Comparison of ENCODE assay signal across 9 cellular contexts in the genomic region with DNA sequence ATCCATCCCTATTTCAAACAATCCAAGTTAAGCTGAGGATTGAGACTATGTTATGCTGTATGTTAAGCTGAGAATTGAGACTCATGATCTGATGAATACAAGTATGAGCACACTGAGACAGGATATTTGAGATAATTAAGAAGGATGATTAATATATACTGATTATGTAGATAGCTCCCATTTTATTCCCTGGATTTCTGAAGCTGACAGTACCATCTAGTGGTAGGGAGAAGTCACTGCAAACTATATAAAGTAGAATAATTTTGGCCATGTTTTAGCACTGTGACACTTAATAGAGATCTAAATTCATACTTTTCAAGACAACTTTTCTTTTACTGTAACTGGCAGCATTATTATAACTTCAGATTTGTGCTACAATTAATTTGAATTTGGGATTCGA. TPM values are rescaled to one million over a fixed set of nuclear protein-coding genes. Genes with fewer than 3 reads are reported as not detected.
A peak's percentile ranks its signal among the peaks of the same experiment; 100 is the strongest.
DNase-seq lines count a peak whose midpoint lies in the region; ATAC-seq and TF ChIP-seq lines count a peak whose summit lies in the region.
"Had no signal": no experiment of that assay in that cellular context is flagged by ENCODE, and none has a peak within 500 bp of the region (broad histone marks: within the 10 kb centered on the region; RNA-seq: fewer than 3 reads in every experiment).

No MANE protein-coding gene starts in this region.

- intact Hi-C loops in colonic mucosa (cut with DNase I) (no loop called here), psoas muscle (cut with DNase I) (loop anchor here (5.0 to 10.0 kb wide), 2 partner anchors 601 to 604 kb away; no protein-coding TSS in a partner anchor)

- TF ChIP-seq CTCF in NB4 (IDR thresholded peaks at IDR 0.05; ENCODE audit: low read depth, low read length) (peak; percentile 45), colonic mucosa (IDR thresholded peaks at IDR 0.05) (peak; percentile 70), psoas muscle (IDR thresholded peaks at IDR 0.05) (peak; percentile 70)

- no peaks in the 10 kb centered on the region for H3K27me3 Mint-ChIP-seq in stimulated activated memory B cell treated with anti-CD40 and anti-IgM and Interleukin-4, amounts not matched to agents 10 μg/mL and 1 μg/mL and 100 μg/mL, for 72 hours
- no peaks in the 10 kb centered on the region for H3K27me3 Mint-ChIP-seq in stimulated activated naive CD8-positive, alpha-beta T cell treated with anti-CD3 and anti-CD28 coated beads, Interleukin-15, amount 100 ng/mL, for 72 hours

- no peaks in the 10 kb centered on the region for H3K9me3 ChIP-seq in colonic mucosa
- no peaks in the 10 kb centered on the region for H3K9me3 ChIP-seq in psoas muscle
- H3K9me3 ChIP-seq: BLaER1 treated with 17β-estradiol and CSF1 and Interleukin-3, amounts not matched to agents 10 nM and 100 nM had no signal

- H3K4me1 ChIP-seq in colonic mucosa (no peaks in the 10 kb centered on the region), psoas muscle (no peaks in the 10 kb centered on the region)
- H3K4me1 ChIP-seq: BLaER1 treated with 17β-estradiol and CSF1 and Interleukin-3, amounts not matched to agents 10 nM and 100 nM had no signal

- no peak overlapping the region for H3K27ac Mint-ChIP-seq in stimulated activated memory B cell treated with anti-CD40 and anti-IgM and Interleukin-4, amounts not matched to agents 10 μg/mL and 1 μg/mL and 100 μg/mL, for 72 hours
- no peak overlapping the region for H3K27ac Mint-ChIP-seq in stimulated activated naive CD8-positive, alpha-beta T cell treated with anti-CD3 and anti-CD28 coated beads, Interleukin-15, amount 100 ng/mL, for 72 hours

- H3K36me3 ChIP-seq in colonic mucosa = peaks cover 3% of the 10 kb centered on the region
- H3K36me3 ChIP-seq in psoas muscle (ENCODE audit: insufficient read depth in 1 of 2, low read depth in 1 of 2) = peaks cover 0 to 10% of the 10 kb centered on the region in 2 donors

- 55 to 92% (median 89%) methylated on average over 1 of the region's 1 CpG for whole genome bisulfite sequencing in psoas muscle, 3 donors

- H3K4me1 Mint-ChIP-seq in stimulated activated memory B cell treated with anti-CD40 and anti-IgM and Interleukin-4, amounts not matched to agents 10 μg/mL and 1 μg/mL and 100 μg/mL, for 72 hours = peaks cover 14% of the 10 kb centered on the region
- H3K4me1 Mint-ChIP-seq in stimulated activated naive CD8-positive, alpha-beta T cell treated with anti-CD3 and anti-CD28 coated beads, Interleukin-15, amount 100 ng/mL, for 72 hours = peaks cover 6% of the 10 kb centered on the region

- no peak for TF ChIP-seq POLR2A in NB4 (IDR thresholded peaks at IDR 0.05; ENCODE audit: extremely low read depth, insufficient read length)

- no peaks in the 10 kb centered on the region for H3K9me3 Mint-ChIP-seq in stimulated activated memory B cell treated with anti-CD40 and anti-IgM and Interleukin-4, amounts not matched to agents 10 μg/mL and 1 μg/mL and 100 μg/mL, for 72 hours
- H3K9me3 Mint-ChIP-seq in stimulated activated naive CD8-positive, alpha-beta T cell treated with anti-CD3 and anti-CD28 coated beads, Interleukin-15, amount 100 ng/mL, for 72 hours = no peaks in the 10 kb centered on the region

- H3K27ac ChIP-seq in colonic mucosa (no peak overlapping the region), psoas muscle (no peak overlapping the region)
- H3K27ac ChIP-seq: BLaER1 treated with 17β-estradiol and CSF1 and Interleukin-3, amounts not matched to agents 10 nM and 100 nM had no signal

- H3K4me3 ChIP-seq in NB4 (ENCODE audit: low read depth, low read length) (no peak overlapping the region), colonic mucosa (no peak overlapping the region), psoas muscle (no peak overlapping the region)
- H3K4me3 ChIP-seq: BLaER1 treated with 17β-estradiol and CSF1 and Interleukin-3, amounts not matched to agents 10 nM and 100 nM had no signal

- H3K27me3 ChIP-seq in colonic mucosa = no peaks in the 10 kb centered on the region
- H3K27me3 ChIP-seq in psoas muscle (ENCODE audit: insufficient read depth in 3 of 3, low read length in 2 of 3) = no peaks in the 10 kb centered on the region

- H3K9ac ChIP-seq in colonic mucosa (ENCODE audit: low read depth in 2 of 2, low read length in 2 of 2) = no peak overlapping the region
- H3K9ac ChIP-seq: BLaER1 treated with 17β-estradiol and CSF1 and Interleukin-3, amounts not matched to agents 10 nM and 100 nM had no signal

- H3K4me3 Mint-ChIP-seq in stimulated activated memory B cell treated with anti-CD40 and anti-IgM and Interleukin-4, amounts not matched to agents 10 μg/mL and 1 μg/mL and 100 μg/mL, for 72 hours = no peak overlapping the region
- no peak overlapping the region for H3K4me3 Mint-ChIP-seq in stimulated activated naive CD8-positive, alpha-beta T cell treated with anti-CD3 and anti-CD28 coated beads, Interleukin-15, amount 100 ng/mL, for 72 hours

- H3K36me3 Mint-ChIP-seq in stimulated activated memory B cell treated with anti-CD40 and anti-IgM and Interleukin-4, amounts not matched to agents 10 μg/mL and 1 μg/mL and 100 μg/mL, for 72 hours = peaks cover 32% of the 10 kb centered on the region

- DNase-seq in NCI-H1092 treated with DMSO at 0.1 percent for 48 hours (lab: John Stamatoyannopoulos, UW) (peak; percentile 22), NCI-H1092 (lab: John Stamatoyannopoulos, UW) (no peak), NB4 (ENCODE audit: low read depth) (peak; percentile 22), colonic mucosa (no peak), psoas muscle (no peak)
- DNase-seq in stimulated activated CD4-positive, alpha-beta T cell treated with anti-CD3 and anti-CD28 coated beads, Interleukin-15, amount 100 ng/mL, for 24 hours = no peak
- DNase-seq in stimulated activated naive CD8-positive, alpha-beta T cell treated with anti-CD3 and anti-CD28 coated beads, Interleukin-15, amount 100 ng/mL, for 72 hours = no peak

- no peak for ATAC-seq in psoas muscle
- no peak for ATAC-seq in stimulated activated memory B cell treated with anti-CD40 and anti-IgM and Interleukin-4, amounts not matched to agents 10 μg/mL and 1 μg/mL and 100 μg/mL, for 72 hours
- no peak for ATAC-seq in stimulated activated naive CD8-positive, alpha-beta T cell treated with anti-CD3 and anti-CD28 coated beads, Interleukin-15, amount 100 ng/mL, for 72 hours

RNA-seq across cellular contexts. Expression of gene PHF6, which starts 23.1 kb away (rescaled TPM):
- 10 to 100 TPM; 18.6 to 23.1 TPM for total RNA-seq in colonic mucosa
- 1 to 10 TPM; 6.1 to 8.7 (median 6.7) TPM for total RNA-seq in psoas muscle
- 1 to 10 TPM; 3.5 to 9.1 (median 4.9) TPM for polyA plus RNA-seq in psoas muscle

Comparison
In these comparisons a context has a peak if more than half of its experiments do, and no peak if none do; other contexts are left out.
1. DNase-seq: peak in NCI-H1092 treated with DMSO at 0.1 percent for 48 hours (single experiment) and NB4 (single experiment); none in NCI-H1092 (single experiment), colonic mucosa (single experiment), psoas muscle (0 of 2), stimulated activated CD4-positive, alpha-beta T cell treated with anti-CD3 and anti-CD28 coated beads, Interleukin-15, amount 100 ng/mL, for 24 hours (single experiment) and stimulated activated naive CD8-positive, alpha-beta T cell treated with anti-CD3 and anti-CD28 coated beads, Interleukin-15, amount 100 ng/mL, for 72 hours (0 of 2).
2. Peak in every context shown above with its lines, with median percentiles within 50 percentile points of each other: CTCF ChIP-seq.